ENCODE assay signal across 30 cellular contexts in genomic region chr1:154212083-154212482, GRCh38. TPM values are rescaled to one million over a fixed set of nuclear protein-coding genes. Genes with fewer than 3 reads are reported as not detected.
A peak's percentile ranks its signal among the peaks of the same experiment; 100 is the strongest.
DNase-seq lines count a peak whose midpoint lies in the region; ATAC-seq and TF ChIP-seq lines count a peak whose summit lies in the region.
"Had no signal": no experiment of that assay in that cellular context is flagged by ENCODE, and none has a peak within 500 bp of the region (broad histone marks: within the 10 kb centered on the region; RNA-seq: fewer than 3 reads in every experiment).

No MANE protein-coding gene starts in this region.

- peak overlapping the region; percentile 54 to 91 for H3K27ac Mint-ChIP-seq in activated naive CD4-positive, alpha-beta T cell treated with anti-CD3 and anti-CD28 coated beads, Interleukin-2, amount 50 U/mL, for 72 hours
- H3K27ac Mint-ChIP-seq in activated naive CD4-positive, alpha-beta T cell treated with anti-CD3 and anti-CD28 coated beads, Interleukin-2, amount 10 ng/mL, durations not matched to agents 7 days and 5 days: no peak overlapping the region
- peak overlapping the region; percentile 53 for H3K27ac Mint-ChIP-seq in activated CD4-positive, alpha-beta memory T cell treated with anti-CD3 and anti-CD28 coated beads for 36 hours
- peak overlapping the region; percentile 21 for H3K27ac Mint-ChIP-seq in type B pancreatic cell
- H3K27ac Mint-ChIP-seq: activated B cell treated with CpG ODN at 0.5 μM for 24 hours, IgD-negative memory B cell had no signal

- peaks cover 71 to 84% of the 10 kb centered on the region in 2 donors for H3K36me3 ChIP-seq in ascending aorta
- H3K36me3 ChIP-seq: ovary, uterus had no signal

- CTCF ChIA-PET in activated naive CD4-positive, alpha-beta T cell treated with anti-CD3 and anti-CD28 coated beads, Interleukin-2, amount 10 ng/mL, durations not matched to agents 7 days and 5 days (lab: Charles Lee): interaction anchor here (1.3 kb wide), 1 partner anchor 13 kb away, joined by 3 read pairs; no protein-coding TSS in a partner anchor
- CTCF ChIA-PET in activated CD4-positive, alpha-beta memory T cell treated with anti-CD3 and anti-CD28 coated beads for 36 hours (lab: Charles Lee): no interaction called here

- H3K27me3 Mint-ChIP-seq in activated naive CD4-positive, alpha-beta T cell treated with anti-CD3 and anti-CD28 coated beads, Interleukin-2, amount 10 ng/mL, durations not matched to agents 7 days and 5 days: no peaks in the 10 kb centered on the region
- no peaks in the 10 kb centered on the region for H3K27me3 Mint-ChIP-seq in activated CD4-positive, alpha-beta memory T cell treated with anti-CD3 and anti-CD28 coated beads for 36 hours
- H3K27me3 Mint-ChIP-seq in type B pancreatic cell: no peaks in the 10 kb centered on the region
- H3K27me3 Mint-ChIP-seq: activated B cell treated with CpG ODN at 0.5 μM for 24 hours, IgD-negative memory B cell had no signal

- H3K9me3 ChIP-seq in ascending aorta: no peaks in the 10 kb centered on the region
- H3K9me3 ChIP-seq: BE2C, gastroesophageal sphincter, ovary, SJSA1, thoracic aorta, uterus had no signal

- H3K4me1 Mint-ChIP-seq in activated naive CD4-positive, alpha-beta T cell treated with anti-CD3 and anti-CD28 coated beads, Interleukin-2, amount 10 ng/mL, durations not matched to agents 7 days and 5 days: peaks cover 14% of the 10 kb centered on the region
- H3K4me1 Mint-ChIP-seq in activated CD4-positive, alpha-beta memory T cell treated with anti-CD3 and anti-CD28 coated beads for 36 hours (ENCODE audit: low read depth): peaks cover 47% of the 10 kb centered on the region
- H3K4me1 Mint-ChIP-seq in type B pancreatic cell (ENCODE audit: unreplicated experiment): peaks cover 5% of the 10 kb centered on the region

- no peaks in the 10 kb centered on the region for H3K4me1 ChIP-seq in ascending aorta
- H3K4me1 ChIP-seq: BE2C, uterus had no signal

- no peak overlapping the region for H3K4me3 ChIP-seq in ascending aorta
- H3K4me3 ChIP-seq: gastroesophageal sphincter, ovary, SJSA1, thoracic aorta, uterus had no signal

- POLR2A ChIA-PET in activated CD4-positive, alpha-beta memory T cell treated with anti-CD3 and anti-CD28 coated beads for 36 hours (lab: Charles Lee): no interaction called here

- no peak for ATAC-seq in activated naive CD4-positive, alpha-beta T cell treated with anti-CD3 and anti-CD28 coated beads, Interleukin-2, amount 50 U/mL, for 72 hours
- ATAC-seq in Right ventricle myocardium superior (ENCODE audit: poor library complexity): peak; percentile 85
- ATAC-seq: gastroesophageal sphincter had no signal

- no peaks in the 10 kb centered on the region for H3K9me3 Mint-ChIP-seq in activated naive CD4-positive, alpha-beta T cell treated with anti-CD3 and anti-CD28 coated beads, Interleukin-2, amount 50 U/mL, for 72 hours
- no peaks in the 10 kb centered on the region for H3K9me3 Mint-ChIP-seq in activated naive CD4-positive, alpha-beta T cell treated with anti-CD3 and anti-CD28 coated beads, Interleukin-2, amount 10 ng/mL, durations not matched to agents 7 days and 5 days
- H3K9me3 Mint-ChIP-seq in activated CD4-positive, alpha-beta memory T cell treated with anti-CD3 and anti-CD28 coated beads for 36 hours: no peaks in the 10 kb centered on the region
- no peaks in the 10 kb centered on the region for H3K9me3 Mint-ChIP-seq in type B pancreatic cell
- H3K9me3 Mint-ChIP-seq: activated B cell treated with CpG ODN at 0.5 μM for 24 hours, IgD-negative memory B cell had no signal

- TF ChIP-seq CTCF in type B pancreatic cell (conservative IDR thresholded peaks at IDR 0.05) (no peak), ascending aorta (IDR thresholded peaks at IDR 0.05) (no peak)

- no peak overlapping the region for H3K4me3 Mint-ChIP-seq in activated naive CD4-positive, alpha-beta T cell treated with anti-CD3 and anti-CD28 coated beads, Interleukin-2, amount 10 ng/mL, durations not matched to agents 7 days and 5 days
- H3K4me3 Mint-ChIP-seq in activated CD4-positive, alpha-beta memory T cell treated with anti-CD3 and anti-CD28 coated beads for 36 hours: no peak overlapping the region
- H3K4me3 Mint-ChIP-seq in type B pancreatic cell: no peak overlapping the region
- H3K4me3 Mint-ChIP-seq: activated B cell treated with CpG ODN at 0.5 μM for 24 hours, IgD-negative memory B cell had no signal

- no peak overlapping the region for H3K27ac ChIP-seq in ascending aorta
- H3K27ac ChIP-seq: gastroesophageal sphincter, ovary, SJSA1, thoracic aorta, uterus had no signal

- intact Hi-C loops in activated CD4-positive, alpha-beta memory T cell treated with anti-CD3 and anti-CD28 coated beads for 36 hours (cut with micrococcal nuclease): loop anchor here (2.0 kb wide), 1 partner anchor 29 kb away; no protein-coding TSS in a partner anchor
- intact Hi-C loops in Right ventricle myocardium superior (cut with DNase I) (no loop called here), ascending aorta (cut with DNase I) (no loop called here)

- no peak for DNase-seq in activated naive CD4-positive, alpha-beta T cell treated with anti-CD3 and anti-CD28 coated beads, Interleukin-2, amount 50 U/mL, for 72 hours (ENCODE audit: low spot score in 2 of 2)
- DNase-seq in activated naive CD4-positive, alpha-beta T cell treated with anti-CD3 and anti-CD28 coated beads, Interleukin-2, amount 10 ng/mL, durations not matched to agents 7 days and 5 days: no peak
- DNase-seq in activated CD4-positive, alpha-beta memory T cell treated with anti-CD3 and anti-CD28 coated beads for 36 hours: no peak
- peak; percentile 57 for DNase-seq in Right ventricle myocardium superior
- no peak for DNase-seq in type B pancreatic cell (ENCODE audit: extremely low spot score, unreplicated experiment)
- DNase-seq in NCI-H82 treated with DMSO at 0.1 percent for 48 hours (lab: John Stamatoyannopoulos, UW; ENCODE audit: unreplicated experiment): no peak
- DNase-seq in ascending aorta (ENCODE audit: low spot score in 2 of 2): no peak
- DNase-seq: activated B cell treated with CpG ODN at 0.5 μM for 24 hours; activated CD4-positive, alpha-beta T cell treated with anti-CD3 and anti-CD28 coated beads, Interleukin-2, amount 50 U/mL, for 48 hours; activated naive CD4-positive, alpha-beta T cell treated with Interleukin-2 at 50 U/mL for 16 hours; activated T-cell treated with anti-CD3 and anti-CD28 coated beads for 4 hours; anterior cingulate cortex; BE2C; GOT3; hypothalamus; mammary epithelial cell; NCI-H2107; ovary; small intestine; stimulated activated naive CD4-positive, alpha-beta T cell treated with Interleukin-2 at 50 U/mL for 16 hours; uterus had no signal

- H3K36me3 Mint-ChIP-seq in activated naive CD4-positive, alpha-beta T cell treated with anti-CD3 and anti-CD28 coated beads, Interleukin-2, amount 50 U/mL, for 72 hours: peaks cover 6 to 45% of the 10 kb centered on the region in 2 donors
- H3K36me3 Mint-ChIP-seq in activated naive CD4-positive, alpha-beta T cell treated with anti-CD3 and anti-CD28 coated beads, Interleukin-2, amount 10 ng/mL, durations not matched to agents 7 days and 5 days: peaks cover 42% of the 10 kb centered on the region
- peaks cover 42% of the 10 kb centered on the region for H3K36me3 Mint-ChIP-seq in activated CD4-positive, alpha-beta memory T cell treated with anti-CD3 and anti-CD28 coated beads for 36 hours
- peaks cover 35% of the 10 kb centered on the region for H3K36me3 Mint-ChIP-seq in type B pancreatic cell

- no peaks in the 10 kb centered on the region for H3K27me3 ChIP-seq in ascending aorta
- H3K27me3 ChIP-seq: BE2C, gastroesophageal sphincter, ovary, SJSA1, uterus had no signal

RNA-seq across cellular contexts. Expression of gene CFAP141, which starts 6.0 kb away (rescaled TPM):
- not detected for total RNA-seq in activated naive CD4-positive, alpha-beta T cell treated with anti-CD3 and anti-CD28 coated beads, Interleukin-2, amount 50 U/mL, for 72 hours
- total RNA-seq in activated CD4-positive, alpha-beta memory T cell treated with anti-CD3 and anti-CD28 coated beads for 36 hours: not detected
- total RNA-seq in Right ventricle myocardium superior: not detected
- total RNA-seq in type B pancreatic cell (ENCODE audit: low replicate concordance): not detected in 2 replicates
- not detected for total RNA-seq in ascending aorta
- total RNA-seq: activated B cell treated with CpG ODN at 0.5 μM for 24 hours, bronchial epithelial cell, gastroesophageal sphincter, mammary epithelial cell, mucosa of gallbladder, NCI-H460, renal cortical epithelial cell, RPMI7951, SJSA1, thoracic aorta, uterus had no signal

RNA-seq across cellular contexts. Expression of gene UBAP2L, which starts 8.7 kb away (rescaled TPM):
- total RNA-seq in activated naive CD4-positive, alpha-beta T cell treated with anti-CD3 and anti-CD28 coated beads, Interleukin-2, amount 50 U/mL, for 72 hours: 100 to 1,000 TPM; 188 to 240 TPM
- 100 to 1,000 TPM; 180 to 183 TPM for total RNA-seq in activated CD4-positive, alpha-beta memory T cell treated with anti-CD3 and anti-CD28 coated beads for 36 hours
- total RNA-seq in Right ventricle myocardium superior: 91.2 TPM
- total RNA-seq in type B pancreatic cell (ENCODE audit: low replicate concordance): 188 and 216 TPM in 2 replicates
- total RNA-seq in ascending aorta: 67.8 TPM

RNA-seq across cellular contexts. Expression of gene TPM3, which starts 20.2 kb away (rescaled TPM):
- total RNA-seq in activated naive CD4-positive, alpha-beta T cell treated with anti-CD3 and anti-CD28 coated beads, Interleukin-2, amount 50 U/mL, for 72 hours: 100 to 1,000 TPM; 373 to 610 TPM
- total RNA-seq in activated CD4-positive, alpha-beta memory T cell treated with anti-CD3 and anti-CD28 coated beads for 36 hours: 100 to 1,000 TPM; 726 to 736 TPM
- total RNA-seq in Right ventricle myocardium superior (80.9 TPM), type B pancreatic cell (ENCODE audit: low replicate concordance) (263 and 371 TPM in 2 replicates), ascending aorta (254 TPM)

RNA-seq across cellular contexts. Expression of gene NUP210L, which starts 57.2 kb away (rescaled TPM):
- under 1 TPM; 0.10 to 0.11 TPM for total RNA-seq in activated naive CD4-positive, alpha-beta T cell treated with anti-CD3 and anti-CD28 coated beads, Interleukin-2, amount 50 U/mL, for 72 hours
- total RNA-seq in activated CD4-positive, alpha-beta memory T cell treated with anti-CD3 and anti-CD28 coated beads for 36 hours: under 1 TPM; 0.05 to 0.12 TPM
- 0.43 TPM for total RNA-seq in Right ventricle myocardium superior
- 0.07 TPM in 1 of 2 replicates, not detected in the other for total RNA-seq in type B pancreatic cell (ENCODE audit: low replicate concordance)
- total RNA-seq in ascending aorta: not detected
- total RNA-seq: gastroesophageal sphincter, RPMI7951, SJSA1 had no signal
